16 cellular contexts compared by ENCODE assay signal in the genomic region with DNA sequence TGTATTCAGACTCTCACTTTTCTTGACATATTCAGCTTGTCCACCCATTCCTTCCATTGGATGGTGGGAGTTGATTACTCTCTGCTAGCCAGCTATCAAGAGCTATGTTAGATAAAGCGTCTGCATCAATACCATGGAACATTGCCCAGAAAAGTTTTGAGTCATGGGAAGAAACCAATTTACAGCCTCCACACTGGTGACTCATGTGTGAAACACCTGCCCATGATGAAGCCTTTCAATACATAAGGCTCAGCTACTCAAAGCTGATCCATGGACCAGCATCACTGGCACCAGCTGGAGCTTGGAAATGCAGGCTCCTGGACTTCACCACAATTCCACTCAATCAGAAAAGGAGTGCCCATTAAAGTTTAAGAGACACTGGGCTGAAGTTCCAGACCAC. TPM values are rescaled to one million over a fixed set of nuclear protein-coding genes. Genes with fewer than 3 reads are reported as not detected.
DNase-seq lines count a peak whose midpoint lies in the region; ATAC-seq and TF ChIP-seq lines count a peak whose summit lies in the region.
"Had no signal": no experiment of that assay in that cellular context is flagged by ENCODE, and none has a peak within 500 bp of the region (broad histone marks: within the 10 kb centered on the region; RNA-seq: fewer than 3 reads in every experiment).

No MANE protein-coding gene starts in this region.

- peaks cover 0 to 11% (median 0%) of the 10 kb centered on the region in 5 donors for H3K36me3 Mint-ChIP-seq in naive thymus-derived CD4-positive, alpha-beta T cell
- H3K36me3 Mint-ChIP-seq: CD8-positive, alpha-beta memory T cell; neural progenitor cell had no signal

- H3K4me2 ChIP-seq in GM23248 (ENCODE audit: unreplicated experiment), result no peak overlapping the region
- no peak overlapping the region for H3K4me2 ChIP-seq in PC-9
- H3K4me2 ChIP-seq: neural progenitor cell had no signal

- H3K27ac ChIP-seq in GM23248, result no peak overlapping the region
- H3K27ac ChIP-seq in PC-9, result no peak overlapping the region
- H3K27ac ChIP-seq in naive thymus-derived CD4-positive, alpha-beta T cell (ENCODE audit: low read depth, low read length), result no peak overlapping the region
- H3K27ac ChIP-seq: neural progenitor cell, skin epidermis, thoracic aorta had no signal

- intact Hi-C loops in PC-9 (cut with micrococcal nuclease; ENCODE audit: unreplicated experiment), result loop anchor here (10.0 kb wide), 1 partner anchor 596 kb away; no protein-coding TSS in a partner anchor
- intact Hi-C loops in naive thymus-derived CD4-positive, alpha-beta T cell (cut with micrococcal nuclease), result no loop called here

- peaks cover 0 to 3% (median 0%) of the 10 kb centered on the region in 7 donors for H3K4me1 Mint-ChIP-seq in naive thymus-derived CD4-positive, alpha-beta T cell
- H3K4me1 Mint-ChIP-seq: neural progenitor cell had no signal

- WGBS in GM23248 (ENCODE audit: low coverage in 1 of 2, low lambda C conversion rate in 2 of 2, missing lambda C conversion rate in 2 of 2), 2 experiments, result 0 to 3% methylated on average over 1 of the region's 1 CpG

- H3K4me1 ChIP-seq in GM23248 (ENCODE audit: insufficient read depth), result no peaks in the 10 kb centered on the region
- no peaks in the 10 kb centered on the region for H3K4me1 ChIP-seq in PC-9 (replicated peaks; ENCODE audit: insufficient read depth)
- H3K4me1 ChIP-seq in naive thymus-derived CD4-positive, alpha-beta T cell (ENCODE audit: control insufficient read depth in 2 of 2, insufficient read depth in 2 of 2, low read length in 2 of 2), result no peaks in the 10 kb centered on the region
- H3K4me1 ChIP-seq: neural progenitor cell had no signal

- H3K4me3 ChIP-seq in GM23248, result no peak overlapping the region
- no peak overlapping the region for H3K4me3 ChIP-seq in PC-9
- H3K4me3 ChIP-seq in epithelial cell of proximal tubule (ENCODE audit: low read depth, low read length), result no peak overlapping the region
- H3K4me3 ChIP-seq in naive thymus-derived CD4-positive, alpha-beta T cell (ENCODE audit: low read length), result no peak overlapping the region
- H3K4me3 ChIP-seq: neural progenitor cell, skin epidermis, thoracic aorta had no signal

- ATAC-seq in HG03342 (IDR thresholded peaks at IDR 0.05; ENCODE audit: unreplicated experiment), result no peak
- ATAC-seq in naive thymus-derived CD4-positive, alpha-beta T cell, result no peak
- ATAC-seq: left lobe of liver, SK-N-SH treated with all-trans-retinoic acid at 6 μM for 48 hours had no signal

- H3K9me3 ChIP-seq in GM23248 (ENCODE audit: low read depth) (no peaks in the 10 kb centered on the region), PC-9 (ENCODE audit: insufficient read depth, low read depth) (0 out of 2 replicates have a peak, but pooled peaks cover 3% of the 10 kb centered on the region)
- no peaks in the 10 kb centered on the region for H3K9me3 ChIP-seq in naive thymus-derived CD4-positive, alpha-beta T cell (ENCODE audit: control insufficient read depth in 2 of 3, low read length in 3 of 3)
- H3K9me3 ChIP-seq: thoracic aorta had no signal

- no peak overlapping the region for H3K9ac ChIP-seq in GM23248
- H3K9ac ChIP-seq: neural progenitor cell had no signal

- POLR2A ChIA-PET in PC-9 (lab: Charles Lee; ENCODE audit: unreplicated experiment), result no interaction called here
- POLR2A ChIA-PET in naive thymus-derived CD4-positive, alpha-beta T cell (lab: Charles Lee), result no interaction called here

- H3K27me3 ChIP-seq in GM23248 (replicated peaks; ENCODE audit: insufficient read depth) (no peaks in the 10 kb centered on the region; the same call in 1 of the 2 replicates), PC-9 (ENCODE audit: insufficient read depth, low read depth) (no peaks in the 10 kb centered on the region)
- no peaks in the 10 kb centered on the region for H3K27me3 ChIP-seq in naive thymus-derived CD4-positive, alpha-beta T cell (ENCODE audit: control insufficient read depth in 2 of 2, insufficient read depth in 2 of 2, low read length in 2 of 2)
- H3K27me3 ChIP-seq: neural progenitor cell had no signal

- CTCF ChIA-PET in PC-9 (lab: Charles Lee), result no interaction called here
- CTCF ChIA-PET in naive thymus-derived CD4-positive, alpha-beta T cell (lab: Charles Lee), result no interaction called here

- TF ChIP-seq CTCF in PC-9 (conservative IDR thresholded peaks at IDR 0.05), result no peak
- TF ChIP-seq CTCF in epithelial cell of proximal tubule (conservative IDR thresholded peaks at IDR 0.05; ENCODE audit: low read depth, low read length), result no peak

- in situ Hi-C loops in GM23248 (cut with MboI), result no loop called here

- H3K9me3 Mint-ChIP-seq in naive thymus-derived CD4-positive, alpha-beta T cell, result peaks cover 0 to 7% (median 0%) of the 10 kb centered on the region in 11 donors
- H3K9me3 Mint-ChIP-seq: CD8-positive, alpha-beta memory T cell; neural progenitor cell had no signal

- no peaks in the 10 kb centered on the region for H3K79me2 ChIP-seq in GM23248 (ENCODE audit: insufficient read depth)
- H3K79me2 ChIP-seq in PC-9 (ENCODE audit: low read depth), result no peaks in the 10 kb centered on the region

- H2AFZ ChIP-seq in GM23248 (no peak overlapping the region), PC-9 (no peak overlapping the region)
- H2AFZ ChIP-seq: neural progenitor cell had no signal

- no peak overlapping the region for H3K4me3 Mint-ChIP-seq in naive thymus-derived CD4-positive, alpha-beta T cell
- H3K4me3 Mint-ChIP-seq: CD8-positive, alpha-beta memory T cell; neural progenitor cell had no signal

- BruUV-seq in PC-9 (replicated peaks; lab: Mats Ljungman, UMichigan), result no TSS peak

- no peaks in the 10 kb centered on the region for H3K36me3 ChIP-seq in GM23248 (ENCODE audit: low read depth)
- no peaks in the 10 kb centered on the region for H3K36me3 ChIP-seq in PC-9 (ENCODE audit: low read depth)
- H3K36me3 ChIP-seq in naive thymus-derived CD4-positive, alpha-beta T cell (ENCODE audit: control insufficient read depth in 2 of 3, insufficient read depth in 3 of 3, low read length in 3 of 3), result no peaks in the 10 kb centered on the region
- H3K36me3 ChIP-seq: neural progenitor cell, thoracic aorta had no signal

- H3K27ac Mint-ChIP-seq in naive thymus-derived CD4-positive, alpha-beta T cell, result no peak overlapping the region
- H3K27ac Mint-ChIP-seq: CD8-positive, alpha-beta memory T cell; neural progenitor cell had no signal

- H3F3A ChIP-seq in GM23248 (ENCODE audit: insufficient read depth) (no peaks in the 10 kb centered on the region), PC-9 (ENCODE audit: insufficient read depth, low read depth) (no peaks in the 10 kb centered on the region)

- H4K20me1 ChIP-seq in GM23248 (ENCODE audit: insufficient read depth) (no peaks in the 10 kb centered on the region), PC-9 (ENCODE audit: insufficient read depth) (no peaks in the 10 kb centered on the region)

- DNase-seq in GM23248 (peak; percentile 48), PC-9 (peak; percentile 8 to 74), epithelial cell of proximal tubule (ENCODE audit: low read depth) (peak; percentile 68), renal cortical epithelial cell (ENCODE audit: low read depth) (peak; percentile 94)
- DNase-seq in naive thymus-derived CD4-positive, alpha-beta T cell, result no peak
- no peak for DNase-seq in activated CD4-positive, CD25-positive, alpha-beta regulatory T cell (lab: John Stamatoyannopoulos, UW)
- DNase-seq: activated CD4-positive, alpha-beta T cell treated with anti-CD3 and anti-CD28 coated beads for 1 hour; CD8-positive, alpha-beta memory T cell; effector CD4-positive, alpha-beta T cell; NCI-H2081 treated with DMSO at 0.1 percent for 48 hours had no signal

- H3K27me3 Mint-ChIP-seq in naive thymus-derived CD4-positive, alpha-beta T cell, result peaks cover 5 to 45% (median 30%) of the 10 kb centered on the region in 5 donors

- no peaks in the 10 kb centered on the region for H3K9me2 ChIP-seq in GM23248 (ENCODE audit: insufficient read depth)
- no peaks in the 10 kb centered on the region for H3K9me2 ChIP-seq in PC-9 (ENCODE audit: insufficient read depth)

RNA-seq across cellular contexts. Expression of a gene that starts 16.1 kb away (rescaled TPM):
- total RNA-seq in GM23248 (2014; rRNA removed; shearing (Covaris generic)), result not detected in 2 replicates
- polyA plus RNA-seq in GM23248 (2016; fragmentation: Nextera tagmentation; extraction: Ambion mirVana), result not detected in 2 replicates
- total RNA-seq in PC-9 (2021) (0.68 and 0.98 TPM in 2 replicates), epithelial cell of proximal tubule (0.23 and 0.36 TPM in 2 replicates), renal cortical epithelial cell (0.10 and 0.87 TPM in 2 replicates)
- total RNA-seq in naive thymus-derived CD4-positive, alpha-beta T cell, result 1 to 10 TPM in 3 of 5 experiments, under 1 TPM in 1, not detected in 1; 0.88 to 8.9 (median 6.2) TPM
- not detected for polyA plus RNA-seq in naive thymus-derived CD4-positive, alpha-beta T cell
- polyA plus RNA-seq: CD8-positive, alpha-beta memory T cell had no signal

RNA-seq across cellular contexts. Expression of a gene that starts 27.6 kb away (rescaled TPM):
- total RNA-seq in GM23248 (2014; rRNA removed; shearing (Covaris generic)), result not detected in 2 replicates
- not detected in 2 replicates for polyA plus RNA-seq in GM23248 (2016; fragmentation: Nextera tagmentation; extraction: Ambion mirVana)
- total RNA-seq in PC-9 (2021) (not detected in 2 replicates), epithelial cell of proximal tubule (not detected in 2 replicates), renal cortical epithelial cell (not detected in 2 replicates)
- not detected for total RNA-seq in naive thymus-derived CD4-positive, alpha-beta T cell
- polyA plus RNA-seq in naive thymus-derived CD4-positive, alpha-beta T cell, result not detected
- total RNA-seq: CD8-positive, alpha-beta memory T cell; left lobe of liver; thoracic aorta had no signal
- polyA plus RNA-seq: CD8-positive, alpha-beta memory T cell had no signal

RNA-seq across cellular contexts. Expression of a gene that starts 31.4 kb away (rescaled TPM):
- not detected in 2 replicates for total RNA-seq in GM23248 (2014; rRNA removed; shearing (Covaris generic))
- polyA plus RNA-seq in GM23248 (2016; fragmentation: Nextera tagmentation; extraction: Ambion mirVana), result not detected in 2 replicates
- total RNA-seq in PC-9 (2021), result 0.23 and 0.57 TPM in 2 replicates
- 0.06 TPM in 1 of 2 replicates, not detected in the other for total RNA-seq in epithelial cell of proximal tubule
- total RNA-seq in renal cortical epithelial cell, result under 0.01 and 0.35 TPM in 2 replicates
- under 1 TPM in 2 of 5 experiments, not detected in 3; 0.03 to 0.11 TPM for total RNA-seq in naive thymus-derived CD4-positive, alpha-beta T cell
- not detected for polyA plus RNA-seq in naive thymus-derived CD4-positive, alpha-beta T cell
- total RNA-seq: CD8-positive, alpha-beta memory T cell had no signal
- polyA plus RNA-seq: CD8-positive, alpha-beta memory T cell had no signal

Comparison
In these comparisons a context has a peak if more than half of its experiments do, and no peak if none do; other contexts are left out.
1. DNase-seq: peak in GM23248 (single experiment), PC-9 (2 of 2), epithelial cell of proximal tubule (single experiment) and renal cortical epithelial cell (single experiment); none in naive thymus-derived CD4-positive, alpha-beta T cell (0 of 9) and activated CD4-positive, CD25-positive, alpha-beta regulatory T cell (0 of 4).